In the genomic region with DNA sequence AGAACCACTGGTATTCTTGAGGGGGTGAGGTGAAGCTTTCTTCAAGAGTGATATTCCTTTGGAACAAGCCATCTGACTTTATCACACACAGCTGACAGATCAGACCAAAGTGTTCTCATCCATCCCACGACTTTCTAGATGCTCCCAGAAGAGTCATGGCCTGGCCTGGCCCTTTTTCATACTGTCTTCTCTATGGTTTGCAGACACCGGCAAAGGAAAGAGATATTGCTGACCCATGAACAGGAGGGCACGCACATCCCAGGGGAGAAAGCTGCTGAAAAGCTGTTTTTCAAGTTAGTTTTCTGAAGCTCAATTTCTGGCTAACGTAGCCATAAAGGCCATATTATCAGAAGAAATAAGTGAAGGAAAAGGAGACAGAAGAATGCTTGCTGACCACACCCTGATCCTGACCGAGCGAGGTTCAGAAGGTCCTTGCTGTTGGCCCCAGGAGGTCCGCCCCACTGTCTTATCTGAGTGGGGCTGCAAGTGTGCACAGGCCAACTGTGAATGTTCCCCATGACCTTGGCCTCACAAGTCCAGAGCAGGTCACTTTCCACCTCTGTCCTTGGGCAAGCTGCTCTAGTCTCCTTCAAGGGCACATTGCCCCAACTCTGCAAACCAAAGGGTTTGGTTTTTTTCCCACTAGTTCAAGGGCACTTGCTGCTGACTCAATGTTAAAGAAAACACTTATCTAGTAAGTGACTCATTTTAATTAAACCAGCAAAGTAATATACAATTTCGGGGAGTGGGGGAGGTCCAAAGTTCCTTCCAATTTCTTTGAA, we compare ENCODE assay signal across 1 cellular context.
TF ChIP-seq lines count a peak whose summit lies in the region.

No MANE protein-coding gene starts in this region.

TF ChIP-seq in WTC11, 78 proteins besides CTCF, POLR2A, EP300 and RAD21 (continued from another document):
- TF ChIP-seq, protein P1, sequence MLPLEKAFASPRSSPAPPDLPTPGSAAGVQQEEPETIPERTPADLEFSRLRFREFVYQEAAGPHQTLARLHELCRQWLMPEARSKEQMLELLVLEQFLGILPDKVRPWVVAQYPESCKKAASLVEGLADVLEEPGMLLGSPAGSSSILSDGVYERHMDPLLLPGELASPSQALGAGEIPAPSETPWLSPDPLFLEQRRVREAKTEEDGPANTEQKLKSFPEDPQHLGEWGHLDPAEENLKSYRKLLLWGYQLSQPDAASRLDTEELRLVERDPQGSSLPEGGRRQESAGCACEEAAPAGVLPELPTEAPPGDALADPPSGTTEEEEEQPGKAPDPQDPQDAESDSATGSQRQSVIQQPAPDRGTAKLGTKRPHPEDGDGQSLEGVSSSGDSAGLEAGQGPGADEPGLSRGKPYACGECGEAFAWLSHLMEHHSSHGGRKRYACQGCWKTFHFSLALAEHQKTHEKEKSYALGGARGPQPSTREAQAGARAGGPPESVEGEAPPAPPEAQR (CRISPR knock-in tag; IDR thresholded peaks at IDR 0.05), result no peak
- no peak for TF ChIP-seq NFE2L1 (CRISPR knock-in tag; IDR thresholded peaks at IDR 0.05)
- no peak for TF ChIP-seq GABPB1 (CRISPR knock-in tag; IDR thresholded peaks at IDR 0.05)
TF ChIP-seq in WTC11: peak in this region for 0.
